ENCODE assay signal across 1 cellular context in genomic region chr2:160257015-160257741, GRCh38.
TF ChIP-seq lines count a peak whose summit lies in the region.

No MANE protein-coding gene starts in this region.

TF ChIP-seq in K562, 482 proteins besides CTCF, POLR2A, EP300 and RAD21 (continued from another document):
- TF ChIP-seq ATF6 (CRISPR knock-in tag; IDR thresholded peaks at IDR 0.05) = no peak
- TF ChIP-seq, protein P1, sequence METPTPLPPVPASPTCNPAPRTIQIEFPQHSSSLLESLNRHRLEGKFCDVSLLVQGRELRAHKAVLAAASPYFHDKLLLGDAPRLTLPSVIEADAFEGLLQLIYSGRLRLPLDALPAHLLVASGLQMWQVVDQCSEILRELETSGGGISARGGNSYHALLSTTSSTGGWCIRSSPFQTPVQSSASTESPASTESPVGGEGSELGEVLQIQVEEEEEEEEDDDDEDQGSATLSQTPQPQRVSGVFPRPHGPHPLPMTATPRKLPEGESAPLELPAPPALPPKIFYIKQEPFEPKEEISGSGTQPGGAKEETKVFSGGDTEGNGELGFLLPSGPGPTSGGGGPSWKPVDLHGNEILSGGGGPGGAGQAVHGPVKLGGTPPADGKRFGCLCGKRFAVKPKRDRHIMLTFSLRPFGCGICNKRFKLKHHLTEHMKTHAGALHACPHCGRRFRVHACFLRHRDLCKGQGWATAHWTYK (CRISPR knock-in tag; IDR thresholded peaks at IDR 0.05) = no peak
- TF ChIP-seq HNRNPH1 (optimal IDR thresholded peaks at IDR 0.05; ENCODE audit: low read depth, low read length) = no peak
- no peak for TF ChIP-seq DPF2 (IDR thresholded peaks at IDR 0.05)
- no peak for TF ChIP-seq ZNF3 (CRISPR knock-in tag; IDR thresholded peaks at IDR 0.05)
- TF ChIP-seq PPARD (CRISPR knock-in tag; IDR thresholded peaks at IDR 0.05) = no peak
- no peak for TF ChIP-seq ZSCAN29 (IDR thresholded peaks at IDR 0.05)
- no peak for TF ChIP-seq ZNF444 (CRISPR knock-in tag; IDR thresholded peaks at IDR 0.05)
- no peak for TF ChIP-seq ZKSCAN8 (CRISPR knock-in tag; IDR thresholded peaks at IDR 0.05)
- no peak for TF ChIP-seq CXXC5 (CRISPR knock-in tag; IDR thresholded peaks at IDR 0.05)
- TF ChIP-seq ID3 (CRISPR knock-in tag; IDR thresholded peaks at IDR 0.05) = no peak
- TF ChIP-seq ID3 (tag; IDR thresholded peaks at IDR 0.05) = no peak
- TF ChIP-seq E2F1 (CRISPR knock-in tag; IDR thresholded peaks at IDR 0.05) = no peak
- TF ChIP-seq HMBOX1 (IDR thresholded peaks at IDR 0.05) = no peak
- no peak for TF ChIP-seq ZNF174 (CRISPR knock-in tag; IDR thresholded peaks at IDR 0.05)
- no peak for TF ChIP-seq ZNF740 (CRISPR knock-in tag; IDR thresholded peaks at IDR 0.05)
- no peak for TF ChIP-seq ZNF740 (tag; IDR thresholded peaks at IDR 0.05)
